Comparison of ENCODE assay signal across 9 cellular contexts in genomic region chr2:96209729-96210085, GRCh38. TPM values are rescaled to one million over a fixed set of nuclear protein-coding genes. Genes with fewer than 3 reads are reported as not detected.
A peak's percentile ranks its signal among the peaks of the same experiment; 100 is the strongest.
DNase-seq lines count a peak whose midpoint lies in the region; ATAC-seq and TF ChIP-seq lines count a peak whose summit lies in the region.
"Had no signal": no experiment of that assay in that cellular context is flagged by ENCODE, and none has a peak within 500 bp of the region (broad histone marks: within the 10 kb centered on the region; RNA-seq: fewer than 3 reads in every experiment).

No MANE protein-coding gene starts in this region.

- H3K9ac ChIP-seq in iPS-15b (ENCODE audit: low read depth, low read length) = peak overlapping the region; percentile 76

- H3K4me3 ChIP-seq in iPS-15b (ENCODE audit: low read depth, low read length) = peak overlapping the region; percentile 92

- POLR2A ChIA-PET in activated CD4-positive, alpha-beta memory T cell treated with anti-CD3 and anti-CD28 coated beads, Interleukin-2, amount 10 ng/mL, durations not matched to agents 7 days and 5 days (lab: Charles Lee) = interaction anchor here (1.1 to 3.2 kb wide), 12 partner anchors 11 to 218 kb away, joined by 3 to 39 read pairs (median 13); partner anchors contain the start of genes ANKRD36C, CIAO1, DUSP2 and TMEM127
- POLR2A ChIA-PET in GM10248 (lab: Yijun Ruan, JAX) = interaction anchor here (2.0 to 2.4 kb wide), 2 partner anchors 35 to 65 kb away, joined by 8 to 10 read pairs; partner anchors contain the start of gene DUSP2

- TF ChIP-seq CTCF in GM10248 (IDR thresholded peaks at IDR 0.05; ENCODE audit: control extremely low read depth, extremely low read depth, low read depth, missing control alignments) = no peak

- CTCF ChIA-PET in activated CD4-positive, alpha-beta memory T cell treated with anti-CD3 and anti-CD28 coated beads, Interleukin-2, amount 10 ng/mL, durations not matched to agents 7 days and 5 days (lab: Charles Lee) = interaction anchor here (2.4 kb wide), 1 partner anchor 58 kb away, joined by 15 read pairs; no protein-coding TSS in a partner anchor
- CTCF ChIA-PET in GM10248 (lab: Yijun Ruan, JAX) = interaction anchor here (1.2 to 3.3 kb wide), 5 partner anchors 13 to 70 kb away, joined by 3 to 19 read pairs (median 11); partner anchors contain the start of gene ASTL

- no peak for DNase-seq in activated CD4-positive, alpha-beta T cell treated with anti-CD3 and anti-CD28 coated beads, Interleukin-2, amount 10 ng/mL, durations not matched to agents 24 days and 14 days
- no peak for DNase-seq in activated CD4-positive, alpha-beta T cell treated with anti-CD3 and anti-CD28 coated beads, Interleukin-2, amount 50 U/mL, for 4 hours
- no peak for DNase-seq in activated CD4-positive, alpha-beta memory T cell treated with anti-CD3 and anti-CD28 coated beads, Interleukin-2, amount 10 ng/mL, durations not matched to agents 7 days and 5 days
- no peak for DNase-seq in stimulated activated naive CD8-positive, alpha-beta T cell treated with anti-CD3 and anti-CD28 coated beads, Interleukin-15, amount 100 ng/mL, for 72 hours
- DNase-seq in GM19238 (ENCODE audit: insufficient read length, low spot score) (no peak), GM10248 (ENCODE audit: extremely low spot score) (no peak)
- DNase-seq: NCI-H526 treated with DMSO at 0.1 percent for 48 hours had no signal

- H3K27me3 Mint-ChIP-seq in activated CD4-positive, alpha-beta T cell treated with anti-CD3 and anti-CD28 coated beads, Interleukin-2, amount 10 ng/mL, durations not matched to agents 24 days and 14 days = no peaks in the 10 kb centered on the region
- H3K27me3 Mint-ChIP-seq in activated CD4-positive, alpha-beta memory T cell treated with anti-CD3 and anti-CD28 coated beads, Interleukin-2, amount 10 ng/mL, durations not matched to agents 7 days and 5 days = no peaks in the 10 kb centered on the region
- H3K27me3 Mint-ChIP-seq in stimulated activated naive CD8-positive, alpha-beta T cell treated with anti-CD3 and anti-CD28 coated beads, Interleukin-15, amount 100 ng/mL, for 72 hours = no peaks in the 10 kb centered on the region

- H3K4me1 ChIP-seq in iPS-15b (ENCODE audit: control insufficient read depth, insufficient read depth, low read length) = peaks cover 14% of the 10 kb centered on the region

- peaks cover 4% of the 10 kb centered on the region for H3K36me3 ChIP-seq in iPS-15b (ENCODE audit: control insufficient read depth, insufficient read depth, low read length)

- no peaks in the 10 kb centered on the region for H3K9me3 ChIP-seq in iPS-15b (ENCODE audit: control insufficient read depth, insufficient read depth, low read length)

- peaks cover 29% of the 10 kb centered on the region for H3K36me3 Mint-ChIP-seq in activated CD4-positive, alpha-beta T cell treated with anti-CD3 and anti-CD28 coated beads, Interleukin-2, amount 10 ng/mL, durations not matched to agents 24 days and 14 days (ENCODE audit: low read depth)
- H3K36me3 Mint-ChIP-seq in activated CD4-positive, alpha-beta memory T cell treated with anti-CD3 and anti-CD28 coated beads, Interleukin-2, amount 10 ng/mL, durations not matched to agents 7 days and 5 days (ENCODE audit: low read depth) = peaks cover 23% of the 10 kb centered on the region

- H3K9me3 Mint-ChIP-seq in activated CD4-positive, alpha-beta T cell treated with anti-CD3 and anti-CD28 coated beads, Interleukin-2, amount 10 ng/mL, durations not matched to agents 24 days and 14 days = no peaks in the 10 kb centered on the region
- H3K9me3 Mint-ChIP-seq in activated CD4-positive, alpha-beta memory T cell treated with anti-CD3 and anti-CD28 coated beads, Interleukin-2, amount 10 ng/mL, durations not matched to agents 7 days and 5 days = no peaks in the 10 kb centered on the region
- H3K9me3 Mint-ChIP-seq in stimulated activated naive CD8-positive, alpha-beta T cell treated with anti-CD3 and anti-CD28 coated beads, Interleukin-15, amount 100 ng/mL, for 72 hours = no peaks in the 10 kb centered on the region

- H3K27me3 ChIP-seq in iPS-15b (ENCODE audit: control insufficient read depth, insufficient read depth, low read length) = no peaks in the 10 kb centered on the region

- H3K27ac Mint-ChIP-seq in activated CD4-positive, alpha-beta T cell treated with anti-CD3 and anti-CD28 coated beads, Interleukin-2, amount 10 ng/mL, durations not matched to agents 24 days and 14 days = peak overlapping the region; percentile 90
- H3K27ac Mint-ChIP-seq in activated CD4-positive, alpha-beta memory T cell treated with anti-CD3 and anti-CD28 coated beads, Interleukin-2, amount 10 ng/mL, durations not matched to agents 7 days and 5 days = peak overlapping the region; percentile 79
- no peak overlapping the region for H3K27ac Mint-ChIP-seq in stimulated activated naive CD8-positive, alpha-beta T cell treated with anti-CD3 and anti-CD28 coated beads, Interleukin-15, amount 100 ng/mL, for 72 hours

- H3K4me1 Mint-ChIP-seq in activated CD4-positive, alpha-beta T cell treated with anti-CD3 and anti-CD28 coated beads, Interleukin-2, amount 10 ng/mL, durations not matched to agents 24 days and 14 days = peaks cover 39% of the 10 kb centered on the region
- peaks cover 39% of the 10 kb centered on the region for H3K4me1 Mint-ChIP-seq in activated CD4-positive, alpha-beta memory T cell treated with anti-CD3 and anti-CD28 coated beads, Interleukin-2, amount 10 ng/mL, durations not matched to agents 7 days and 5 days
- H3K4me1 Mint-ChIP-seq in stimulated activated naive CD8-positive, alpha-beta T cell treated with anti-CD3 and anti-CD28 coated beads, Interleukin-15, amount 100 ng/mL, for 72 hours = peaks cover 37% of the 10 kb centered on the region

- peak overlapping the region; percentile 96 for H3K4me3 Mint-ChIP-seq in activated CD4-positive, alpha-beta T cell treated with anti-CD3 and anti-CD28 coated beads, Interleukin-2, amount 10 ng/mL, durations not matched to agents 24 days and 14 days
- peak overlapping the region; percentile 87 for H3K4me3 Mint-ChIP-seq in activated CD4-positive, alpha-beta memory T cell treated with anti-CD3 and anti-CD28 coated beads, Interleukin-2, amount 10 ng/mL, durations not matched to agents 7 days and 5 days
- peak overlapping the region; percentile 91 to 96 for H3K4me3 Mint-ChIP-seq in stimulated activated naive CD8-positive, alpha-beta T cell treated with anti-CD3 and anti-CD28 coated beads, Interleukin-15, amount 100 ng/mL, for 72 hours

- intact Hi-C loops in activated CD4-positive, alpha-beta T cell treated with anti-CD3 and anti-CD28 coated beads, Interleukin-2, amount 10 ng/mL, durations not matched to agents 24 days and 14 days (cut with micrococcal nuclease) = loop anchor here (1.0 to 5.0 kb wide), 6 partner anchors 33 to 328 kb away; partner anchors contain the start of genes ARID5A, CIAO1 and DUSP2

- ATAC-seq in stimulated activated naive CD8-positive, alpha-beta T cell treated with anti-CD3 and anti-CD28 coated beads, Interleukin-15, amount 100 ng/mL, for 72 hours = no peak
- ATAC-seq in HG03460 (IDR thresholded peaks at IDR 0.05; ENCODE audit: unreplicated experiment) = no peak

RNA-seq across cellular contexts. Expression of gene STARD7, which starts 1.1 kb away (rescaled TPM):
- 212 and 217 TPM in 2 replicates for total RNA-seq in activated CD4-positive, alpha-beta T cell treated with anti-CD3 and anti-CD28 coated beads, Interleukin-2, amount 10 ng/mL, durations not matched to agents 24 days and 14 days
- 100 to 1,000 TPM; 108 to 113 TPM for total RNA-seq in activated CD4-positive, alpha-beta memory T cell treated with anti-CD3 and anti-CD28 coated beads, Interleukin-2, amount 10 ng/mL, durations not matched to agents 7 days and 5 days

RNA-seq across cellular contexts. Expression of gene TMEM127, which starts 56.1 kb away (rescaled TPM):
- total RNA-seq in activated CD4-positive, alpha-beta T cell treated with anti-CD3 and anti-CD28 coated beads, Interleukin-2, amount 10 ng/mL, durations not matched to agents 24 days and 14 days = 31.6 and 33.1 TPM in 2 replicates
- 10 to 100 TPM; 42.4 to 44.0 TPM for total RNA-seq in activated CD4-positive, alpha-beta memory T cell treated with anti-CD3 and anti-CD28 coated beads, Interleukin-2, amount 10 ng/mL, durations not matched to agents 7 days and 5 days

RNA-seq across cellular contexts. Expression of gene CIAO1, which starts 56.3 kb away (rescaled TPM):
- 105 and 110 TPM in 2 replicates for total RNA-seq in activated CD4-positive, alpha-beta T cell treated with anti-CD3 and anti-CD28 coated beads, Interleukin-2, amount 10 ng/mL, durations not matched to agents 24 days and 14 days
- total RNA-seq in activated CD4-positive, alpha-beta memory T cell treated with anti-CD3 and anti-CD28 coated beads, Interleukin-2, amount 10 ng/mL, durations not matched to agents 7 days and 5 days = 10 to 100 TPM; 64.4 to 67.4 TPM

Comparison
In these comparisons a context has a peak if more than half of its experiments do, and no peak if none do; other contexts are left out.
1. H3K27ac Mint-ChIP-seq: peak in activated CD4-positive, alpha-beta T cell treated with anti-CD3 and anti-CD28 coated beads, Interleukin-2, amount 10 ng/mL, durations not matched to agents 24 days and 14 days (single experiment) and activated CD4-positive, alpha-beta memory T cell treated with anti-CD3 and anti-CD28 coated beads, Interleukin-2, amount 10 ng/mL, durations not matched to agents 7 days and 5 days (single experiment); none in stimulated activated naive CD8-positive, alpha-beta T cell treated with anti-CD3 and anti-CD28 coated beads, Interleukin-15, amount 100 ng/mL, for 72 hours (0 of 2).
2. Peak in every context shown above with its lines, with median percentiles within 50 percentile points of each other: H3K4me3 Mint-ChIP-seq.